Comparison of ENCODE assay signal across 11 cellular contexts in genomic region chr6:15588966-15589634, GRCh38.
A peak's percentile ranks its signal among the peaks of the same experiment; 100 is the strongest.
DNase-seq lines count a peak whose midpoint lies in the region; ATAC-seq, FAIRE-seq and TF ChIP-seq lines count a peak whose summit lies in the region.
"Had no signal": no experiment of that assay in that cellular context is flagged by ENCODE, and none has a peak within 500 bp of the region (broad histone marks: within the 10 kb centered on the region; RNA-seq: fewer than 3 reads in every experiment).

No MANE protein-coding gene starts in this region.

- H3K9me3 ChIP-seq in heart right ventricle = no peaks in the 10 kb centered on the region
- H3K9me3 ChIP-seq: esophagus muscularis mucosa had no signal

- peak overlapping the region in 1 of 2 donors; percentile 0 for H3K27ac Mint-ChIP-seq in natural killer cell

- TF ChIP-seq CTCF in astrocyte of the spinal cord (IDR thresholded peaks at IDR 0.05; ENCODE audit: low read depth, low read length) = no peak
- TF ChIP-seq CTCF in natural killer cell (IDR thresholded peaks at IDR 0.05) = no peak
- no peak for TF ChIP-seq CTCF in heart right ventricle (IDR thresholded peaks at IDR 0.05)

- H3K27me3 ChIP-seq in heart right ventricle = no peaks in the 10 kb centered on the region
- H3K27me3 ChIP-seq: esophagus muscularis mucosa had no signal

- intact Hi-C loops in natural killer cell (cut with micrococcal nuclease) (no loop called here), heart right ventricle (cut with DNase I) (no loop called here)

- H3K27ac ChIP-seq in heart right ventricle (no peak overlapping the region), substantia nigra (ENCODE audit: low read depth, low read length, poor library complexity, severe bottlenecking) (no peak overlapping the region)
- H3K27ac ChIP-seq: esophagus muscularis mucosa had no signal

- peak in 2 of 3 donors; percentile 57 to 69 for ATAC-seq in natural killer cell
- no peak for ATAC-seq in HG03159 (IDR thresholded peaks at IDR 0.05; ENCODE audit: unreplicated experiment)
- no peak for ATAC-seq in heart right ventricle

- no peaks in the 10 kb centered on the region for H3K9me3 Mint-ChIP-seq in natural killer cell

- DNase-seq in EL (peak; percentile 70), HTR-8/SVneo (ENCODE audit: insufficient read length, low spot score) (no peak), astrocyte of the spinal cord (ENCODE audit: low read depth, low spot score) (peak; percentile 63), natural killer cell (no peak), heart right ventricle (no peak), substantia nigra (lab: John Stamatoyannopoulos, UW) (no peak), 8988T (no peak)
- DNase-seq: anterior cingulate cortex, NCI-H1694 treated with DMSO at 0.1 percent for 48 hours had no signal

- no peaks in the 10 kb centered on the region for H3K27me3 Mint-ChIP-seq in natural killer cell (ENCODE audit: low read depth in 2 of 2)

- H3K36me3 Mint-ChIP-seq in natural killer cell = no peaks in the 10 kb centered on the region

- H3K4me3 ChIP-seq in astrocyte of the spinal cord (ENCODE audit: low read depth, low read length) = no peak overlapping the region
- H3K4me3 ChIP-seq in heart right ventricle = no peak overlapping the region
- H3K4me3 ChIP-seq: esophagus muscularis mucosa had no signal

- 80 to 89% methylated on average over 3 of the region's 3 CpGs for WGBS in heart right ventricle, 2 donors

- in situ Hi-C loops in astrocyte of the spinal cord (cut with HindIII; ENCODE audit: low sequenced_read_pairs) = no loop called here

- no peaks in the 10 kb centered on the region for H3K36me3 ChIP-seq in heart right ventricle
- H3K36me3 ChIP-seq: esophagus muscularis mucosa had no signal

- H3K4me3 Mint-ChIP-seq in natural killer cell = no peak overlapping the region

- H3K4me1 Mint-ChIP-seq in natural killer cell = peaks cover 44 to 60% of the 10 kb centered on the region in 2 donors

- peaks cover 0 to 21% (median 15%) of the 10 kb centered on the region in 9 donors for H3K4me1 ChIP-seq in heart right ventricle

- FAIRE-seq in HTR-8/SVneo (lab: Jason Lieb, UNC) = peak; percentile 16

Comparison
In these comparisons a context has a peak if more than half of its experiments do, and no peak if none do; other contexts are left out.
1. DNase-seq: peak in EL (single experiment) and astrocyte of the spinal cord (single experiment); none in HTR-8/SVneo (single experiment), natural killer cell (single experiment), heart right ventricle (0 of 2), substantia nigra (0 of 49) and 8988T (single experiment).
2. ATAC-seq: peak in natural killer cell (2 of 3); none in HG03159 (single experiment) and heart right ventricle (0 of 8).